8 cellular contexts compared by ENCODE assay signal in the genomic region with DNA sequence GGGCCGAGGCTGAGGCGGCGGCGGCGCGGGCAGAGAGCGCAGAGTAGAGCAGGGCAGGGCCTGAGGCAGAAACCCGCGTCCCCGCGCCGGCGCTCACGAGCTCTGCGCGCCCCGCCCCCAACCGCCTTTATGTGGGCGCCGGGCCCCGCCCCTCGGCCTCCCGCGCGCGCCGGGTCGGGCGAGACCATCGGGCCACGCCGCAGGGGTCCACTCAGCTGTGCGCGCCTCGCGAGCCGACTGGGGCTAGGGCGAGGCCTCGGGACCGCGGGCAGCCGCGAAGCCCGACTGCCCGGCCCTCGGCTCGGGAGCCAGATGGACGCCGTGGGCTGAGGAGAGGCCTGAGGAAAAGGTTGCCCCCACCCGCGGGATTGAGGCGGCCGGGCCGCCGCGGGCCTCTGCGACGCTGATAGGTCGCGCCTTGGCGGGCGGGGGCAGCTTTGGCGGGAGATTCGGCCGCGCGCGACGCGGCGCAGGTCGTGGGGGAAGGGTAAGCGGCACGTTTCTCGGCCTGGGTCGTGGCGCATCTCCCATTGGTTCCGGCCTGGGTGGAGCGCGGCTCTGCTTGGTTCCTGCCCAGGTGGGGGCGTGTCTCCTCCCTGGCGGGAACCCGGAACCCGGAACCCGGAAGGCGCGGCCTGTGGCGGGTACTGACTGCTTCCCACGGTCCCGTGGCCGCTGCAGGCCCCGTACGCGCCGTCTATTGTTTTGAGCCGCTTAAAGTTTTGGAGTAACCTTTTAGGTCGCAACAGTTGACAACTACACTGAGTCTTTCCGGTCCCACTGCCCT. TPM values are rescaled to one million over a fixed set of nuclear protein-coding genes. Genes with fewer than 3 reads are reported as not detected.
DNase-seq lines count a peak whose midpoint lies in the region; ATAC-seq and TF ChIP-seq lines count a peak whose summit lies in the region.

A gene (minus strand): TSS at position 104 of the 787 bp plus-strand sequence. CDS start 131 bp downstream, outside the sequence.

- intact Hi-C loops in activated CD4-positive, alpha-beta T cell treated with anti-CD3 and anti-CD28 coated beads for 36 hours (cut with DNase I, micrococcal nuclease): loop anchor here (1.0 to 5.0 kb wide), 22 partner anchors 9 to 1362 kb away; a partner anchor contains a TSS

- H3K36me3 Mint-ChIP-seq in activated CD4-positive, alpha-beta T cell treated with anti-CD3 and anti-CD28 coated beads for 36 hours (ENCODE audit: low read depth): peaks cover 69% of the 10 kb centered on the region
- peaks cover 5% of the 10 kb centered on the region for H3K36me3 Mint-ChIP-seq in chondrocyte (ENCODE audit: low read depth)

- H3K27me3 ChIP-seq in BE2C: no peaks in the 10 kb centered on the region

- peaks cover 58% of the 10 kb centered on the region for H3K4me1 Mint-ChIP-seq in activated CD4-positive, alpha-beta T cell treated with anti-CD3 and anti-CD28 coated beads for 36 hours
- H3K4me1 Mint-ChIP-seq in chondrocyte (ENCODE audit: low read depth): peaks cover 43% of the 10 kb centered on the region

- H3K4me1 ChIP-seq in BE2C: peaks cover 6% of the 10 kb centered on the region

- H3K9me3 ChIP-seq in BE2C: no peaks in the 10 kb centered on the region

- peak within 1 kb of the TSS; percentile 97 for H3K4me3 ChIP-seq in BE2C (ENCODE audit: low read depth, low read length)

- DNase-seq in BE2C (peak; percentile 95), GM19240 (ENCODE audit: insufficient read length, low spot score) (peak; percentile 96), NCI-H524 (lab: John Stamatoyannopoulos, UW) (peak; percentile 77 to 93), chondrocyte (ENCODE audit: low spot score) (peak; percentile 97), kidney tubule cell (ENCODE audit: low spot score) (peak; percentile 97)
- DNase-seq in activated CD4-positive, alpha-beta T cell treated with anti-CD3 and anti-CD28 coated beads for 36 hours: peak; percentile 100
- DNase-seq in stimulated activated CD4-positive, alpha-beta T cell treated with anti-CD3 and anti-CD28 coated beads, Interleukin-1b, Interleukin-23, amount 100 ng/mL, for 24 hours (ENCODE audit: low read depth in 4 of 4, low spot score in 1 of 4): peak; percentile 94 to 99 (median 98)

- ATAC-seq in HG03457 (IDR thresholded peaks at IDR 0.05; ENCODE audit: unreplicated experiment): peak; percentile 64
- ATAC-seq in activated CD4-positive, alpha-beta T cell treated with anti-CD3 and anti-CD28 coated beads for 36 hours: peak; percentile 89

- CTCF ChIA-PET in activated CD4-positive, alpha-beta T cell treated with anti-CD3 and anti-CD28 coated beads for 36 hours (lab: Charles Lee): interaction anchor here (0.6 to 3.8 kb wide), 6 partner anchors 8 to 33 kb away, joined by 3 to 26 read pairs (median 8); a partner anchor contains a TSS

- peak within 1 kb of the TSS; percentile 99 for H3K4me3 Mint-ChIP-seq in activated CD4-positive, alpha-beta T cell treated with anti-CD3 and anti-CD28 coated beads for 36 hours
- peak within 1 kb of the TSS; percentile 91 for H3K4me3 Mint-ChIP-seq in chondrocyte (ENCODE audit: unreplicated experiment)

- peaks cover 21% of the 10 kb centered on the region for H3K36me3 ChIP-seq in BE2C

- no peaks in the 10 kb centered on the region for H3K9me3 Mint-ChIP-seq in activated CD4-positive, alpha-beta T cell treated with anti-CD3 and anti-CD28 coated beads for 36 hours (ENCODE audit: low read depth)
- H3K9me3 Mint-ChIP-seq in chondrocyte (ENCODE audit: low read depth): no peaks in the 10 kb centered on the region

- TF ChIP-seq CTCF in BE2C (IDR thresholded peaks at IDR 0.05; ENCODE audit: low read depth, low read length) (no peak), chondrocyte (IDR thresholded peaks at IDR 0.05) (no peak)

- H3K27me3 Mint-ChIP-seq in activated CD4-positive, alpha-beta T cell treated with anti-CD3 and anti-CD28 coated beads for 36 hours: no peaks in the 10 kb centered on the region
- H3K27me3 Mint-ChIP-seq in chondrocyte (ENCODE audit: low read depth): no peaks in the 10 kb centered on the region

- POLR2A ChIA-PET in activated CD4-positive, alpha-beta T cell treated with anti-CD3 and anti-CD28 coated beads for 36 hours (lab: Charles Lee): interaction anchor here (0.6 to 6.2 kb wide), 8 partner anchors 8 to 30 kb away, joined by 3 to 89 read pairs (median 4); a partner anchor contains a TSS

- peak within 1 kb of the TSS; percentile 98 for H3K27ac Mint-ChIP-seq in activated CD4-positive, alpha-beta T cell treated with anti-CD3 and anti-CD28 coated beads for 36 hours
- peak within 1 kb of the TSS; percentile 98 for H3K27ac Mint-ChIP-seq in chondrocyte (ENCODE audit: unreplicated experiment)

RNA-seq across cellular contexts. Expression of the gene that starts here (rescaled TPM):
- polyA plus RNA-seq in BE2C (2012; ENCODE audit: insufficient read depth, insufficient read length, low read depth): 66.8 TPM
- total RNA-seq in activated CD4-positive, alpha-beta T cell treated with anti-CD3 and anti-CD28 coated beads for 36 hours: 100 to 1,000 TPM; 113 to 134 TPM
- 47.0 to 48.7 TPM (median 47.5 TPM) in 3 replicates for total RNA-seq in chondrocyte

Comparison
In these comparisons a context has a peak if more than half of its experiments do, and no peak if none do; other contexts are left out.
1. Peak in every context shown above with its lines: DNase-seq, ATAC-seq and H3K4me3 ChIP-seq.